8 cellular contexts compared by ENCODE assay signal in genomic region chr16:89973235-89973634, GRCh38. TPM values are rescaled to one million over a fixed set of nuclear protein-coding genes. Genes with fewer than 3 reads are reported as not detected.
DNase-seq lines count a peak whose midpoint lies in the region; ATAC-seq and TF ChIP-seq lines count a peak whose summit lies in the region.

No MANE protein-coding gene starts in this region.

- H3K4me1 ChIP-seq in SJCRH30, result no peaks in the 10 kb centered on the region

- no peak for TF ChIP-seq CTCF in fibroblast of pulmonary artery (IDR thresholded peaks at IDR 0.05; ENCODE audit: low read length, missing control alignments)
- TF ChIP-seq CTCF in retinal pigment epithelial cell (conservative IDR thresholded peaks at IDR 0.05; ENCODE audit: low read depth, low read length), result no peak

- DNase-seq in SJCRH30 (no peak), fibroblast of pulmonary artery (ENCODE audit: low read depth) (no peak), retinal pigment epithelial cell (ENCODE audit: low read depth) (no peak), posterior cingulate gyrus (no peak), Ammon's horn (ENCODE audit: low spot score) (no peak)

- no peaks in the 10 kb centered on the region for H3K27me3 ChIP-seq in SJCRH30

- no peaks in the 10 kb centered on the region; the same call in 1 of the 2 replicates for H3K36me3 ChIP-seq in SJCRH30

- peak overlapping the region; percentile 76 for H3K27ac ChIP-seq in SJCRH30

- ATAC-seq in HG03135 (IDR thresholded peaks at IDR 0.05; ENCODE audit: unreplicated experiment), result no peak
- ATAC-seq in GM19455 (IDR thresholded peaks at IDR 0.05; ENCODE audit: unreplicated experiment), result no peak

- H3K4me3 ChIP-seq in GM08714 (ENCODE audit: low read length) (peak overlapping the region; percentile 89), SJCRH30 (peak overlapping the region; percentile 94), fibroblast of pulmonary artery (replicated peaks; ENCODE audit: low read depth, low read length) (peak overlapping the region; percentile 95), retinal pigment epithelial cell (ENCODE audit: low read length) (peak overlapping the region; percentile 90)

- intact Hi-C loops in posterior cingulate gyrus (cut with DNase I), result loop anchor here (5.0 kb wide), 1 partner anchor 44 kb away; the partner anchor contains the start of gene DBNDD1

- no peaks in the 10 kb centered on the region; the same call in 1 of the 2 replicates for H3K9me3 ChIP-seq in SJCRH30 (replicated peaks)

RNA-seq across cellular contexts. Expression of gene DEF8, which starts 24.7 kb away (rescaled TPM):
- 44.0 and 49.2 TPM in 2 replicates for total RNA-seq in SJCRH30 (2014; rRNA removed; shearing (Covaris generic))

RNA-seq across cellular contexts. Expression of gene DBNDD1, which starts 46.0 kb away (rescaled TPM):
- total RNA-seq in SJCRH30 (2014; rRNA removed; shearing (Covaris generic)), result 13.5 and 14.4 TPM in 2 replicates

RNA-seq across cellular contexts. Expression of gene TUBB3, which starts 50.1 kb away (rescaled TPM):
- total RNA-seq in SJCRH30 (2014; rRNA removed; shearing (Covaris generic)), result 47.0 and 48.3 TPM in 2 replicates

RNA-seq across cellular contexts. Expression of gene MC1R, which starts 54.6 kb away (rescaled TPM):
- 1.6 and 1.7 TPM in 2 replicates for total RNA-seq in SJCRH30 (2014; rRNA removed; shearing (Covaris generic))
